Comparison of ENCODE assay signal across 9 cellular contexts in the genomic region with DNA sequence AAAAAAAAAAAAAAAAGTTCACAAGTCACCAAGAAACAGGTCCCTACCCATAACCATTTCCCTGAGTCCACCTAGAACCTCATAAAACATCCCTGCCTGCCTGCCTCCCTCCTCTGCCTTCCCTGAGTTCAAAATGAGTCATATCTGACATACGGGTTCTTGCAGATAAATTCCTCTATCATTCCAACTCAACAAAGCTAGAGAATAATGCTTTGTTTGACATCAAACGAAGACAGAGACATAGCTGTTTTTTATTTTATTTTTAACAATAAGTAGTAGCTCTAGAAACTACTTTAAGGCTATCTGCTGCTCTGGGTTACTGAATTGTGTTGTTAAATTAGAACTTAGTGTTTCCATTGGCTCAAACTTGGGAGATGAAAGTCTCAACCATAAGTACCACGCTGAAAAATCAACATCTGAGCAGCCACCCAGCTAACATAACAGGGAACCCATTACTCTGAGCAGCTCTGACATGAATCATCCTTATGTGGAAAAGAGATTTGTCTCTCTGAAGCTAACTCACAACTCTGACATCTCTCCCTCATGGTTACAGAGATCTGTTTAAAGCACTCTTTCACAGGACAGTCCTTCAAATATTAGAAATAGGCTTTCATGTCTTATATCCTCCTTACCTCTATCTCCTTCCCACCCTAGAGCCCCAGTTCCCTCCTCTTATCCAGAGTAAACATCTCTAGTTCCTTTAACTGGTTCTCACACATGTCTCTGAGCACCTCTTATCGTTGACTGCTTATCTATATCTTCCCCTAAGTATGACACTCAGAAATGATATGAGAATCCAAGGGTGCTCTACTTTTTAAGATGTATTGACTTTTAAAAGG. TPM values are rescaled to one million over a fixed set of nuclear protein-coding genes. Genes with fewer than 3 reads are reported as not detected.
A peak's percentile ranks its signal among the peaks of the same experiment; 100 is the strongest.
DNase-seq lines count a peak whose midpoint lies in the region; ATAC-seq, FAIRE-seq and TF ChIP-seq lines count a peak whose summit lies in the region.
"Had no signal": no experiment of that assay in that cellular context is flagged by ENCODE, and none has a peak within 500 bp of the region (broad histone marks: within the 10 kb centered on the region; RNA-seq: fewer than 3 reads in every experiment).

No MANE protein-coding gene starts in this region.

- H3K4me3 ChIP-seq in astrocyte (ENCODE audit: insufficient read depth, low read depth, low read length): peak overlapping the region; percentile 42
- H3K4me3 ChIP-seq in prostate gland: no peak overlapping the region

- H3K4me3 Mint-ChIP-seq in astrocyte (ENCODE audit: unreplicated experiment): peak overlapping the region; percentile 66
- no peak overlapping the region for H3K4me3 Mint-ChIP-seq in memory B cell

- H3K4me1 Mint-ChIP-seq in astrocyte (ENCODE audit: low read depth, unreplicated experiment) (peaks cover 48% of the 10 kb centered on the region), memory B cell (peaks cover 37% of the 10 kb centered on the region)

- no peaks in the 10 kb centered on the region for H3K9me3 Mint-ChIP-seq in astrocyte (ENCODE audit: unreplicated experiment)
- peaks cover 5% of the 10 kb centered on the region for H3K9me3 Mint-ChIP-seq in memory B cell

- peak overlapping the region; percentile 32 for H2AFZ ChIP-seq in astrocyte (ENCODE audit: low read depth, low read length)

- ATAC-seq in memory B cell (ENCODE audit: low read depth) (no peak), HG02938 (IDR thresholded peaks at IDR 0.05; ENCODE audit: unreplicated experiment) (no peak), GM19035 (IDR thresholded peaks at IDR 0.05; ENCODE audit: unreplicated experiment) (no peak)

- H3K36me3 ChIP-seq in astrocyte (ENCODE audit: insufficient read depth, low read length): peaks cover 4% of the 10 kb centered on the region
- no peaks in the 10 kb centered on the region for H3K36me3 ChIP-seq in prostate gland

- H3K27me3 ChIP-seq in astrocyte (ENCODE audit: insufficient read depth, low read length): no peaks in the 10 kb centered on the region
- no peaks in the 10 kb centered on the region for H3K27me3 ChIP-seq in prostate gland (replicated peaks; ENCODE audit: insufficient read depth)

- intact Hi-C loops in prostate gland (cut with DNase I): no loop called here

- FAIRE-seq in HTR-8/SVneo (lab: Jason Lieb, UNC) (no peak), astrocyte (lab: Jason Lieb, UNC) (no peak)
- FAIRE-seq: GM18507 had no signal

- no peaks in the 10 kb centered on the region for H3K9me3 ChIP-seq in astrocyte (ENCODE audit: insufficient read depth, low read depth, low read length)
- no peaks in the 10 kb centered on the region for H3K9me3 ChIP-seq in prostate gland

- peaks cover 10% of the 10 kb centered on the region for H4K20me1 ChIP-seq in astrocyte (ENCODE audit: insufficient read depth, low read length)

- no peak for TF ChIP-seq CTCF in astrocyte (IDR thresholded peaks at IDR 0.05; ENCODE audit: insufficient read depth, low read depth, low read length)
- no peak for TF ChIP-seq CTCF in prostate gland (IDR thresholded peaks at IDR 0.05)

- H3K27ac Mint-ChIP-seq in astrocyte (ENCODE audit: unreplicated experiment) (peak overlapping the region; percentile 98), memory B cell (peak overlapping the region; percentile 12)

- H3K79me2 ChIP-seq in astrocyte (ENCODE audit: insufficient read depth, low read length): peaks cover 83% of the 10 kb centered on the region

- no peak for TF ChIP-seq POLR2A in prostate gland (IDR thresholded peaks at IDR 0.05)

- H3K4me2 ChIP-seq in astrocyte (ENCODE audit: low read length): peak overlapping the region; percentile 83

- H3K36me3 Mint-ChIP-seq in astrocyte (ENCODE audit: low read depth, unreplicated experiment) (peaks cover 3% of the 10 kb centered on the region), memory B cell (peaks cover 25% of the 10 kb centered on the region)

- 25% methylated on average over 4 of the region's 4 CpGs for WGBS in prostate gland

- H3K27me3 Mint-ChIP-seq in astrocyte (ENCODE audit: low read depth, unreplicated experiment) (no peaks in the 10 kb centered on the region), memory B cell (no peaks in the 10 kb centered on the region)

- H3K9ac ChIP-seq in astrocyte (ENCODE audit: low read length): peak overlapping the region; percentile 76

- H3K27ac ChIP-seq in astrocyte (ENCODE audit: low read depth, low read length) (peak overlapping the region; percentile 94), prostate gland (no peak overlapping the region)

- DNase-seq in AG08395 (ENCODE audit: low spot score): peak; percentile 58
- peak; percentile 53 for DNase-seq in HTR-8/SVneo (ENCODE audit: insufficient read length, low spot score)
- peak; percentile 75 for DNase-seq in astrocyte (ENCODE audit: low read depth)
- no peak for DNase-seq in memory B cell (ENCODE audit: low spot score in 2 of 2)
- DNase-seq in prostate gland (ENCODE audit: low spot score): no peak
- no peak for DNase-seq in NOMO-1 treated with DMSO at 0.1 percent for 48 hours (lab: John Stamatoyannopoulos, UW; ENCODE audit: unreplicated experiment)

- H3K4me1 ChIP-seq in astrocyte (ENCODE audit: insufficient read depth, low read length) (peaks cover 34% of the 10 kb centered on the region), prostate gland (replicated peaks) (peaks cover 4% of the 10 kb centered on the region)

RNA-seq across cellular contexts. Expression of a gene that starts 12.1 kb away (rescaled TPM):
- total RNA-seq in astrocyte (52.2 and 54.1 TPM in 2 replicates), prostate gland (10 to 100 TPM; 57.7 to 82.1 TPM)

RNA-seq across cellular contexts. Expression of a gene that starts 59.4 kb away (rescaled TPM):
- total RNA-seq in astrocyte: 0.43 and 1.1 TPM in 2 replicates
- 10 to 100 TPM in 1 of 2 donors, 1 to 10 TPM in 1; 1.6 to 11.9 TPM for total RNA-seq in prostate gland

Comparison
In these comparisons a context has a peak if more than half of its experiments do, and no peak if none do; other contexts are left out.
1. DNase-seq: peak in AG08395 (single experiment), HTR-8/SVneo (single experiment) and astrocyte (single experiment); none in memory B cell (0 of 2), prostate gland (single experiment) and NOMO-1 treated with DMSO at 0.1 percent for 48 hours (single experiment).